In the genomic region with DNA sequence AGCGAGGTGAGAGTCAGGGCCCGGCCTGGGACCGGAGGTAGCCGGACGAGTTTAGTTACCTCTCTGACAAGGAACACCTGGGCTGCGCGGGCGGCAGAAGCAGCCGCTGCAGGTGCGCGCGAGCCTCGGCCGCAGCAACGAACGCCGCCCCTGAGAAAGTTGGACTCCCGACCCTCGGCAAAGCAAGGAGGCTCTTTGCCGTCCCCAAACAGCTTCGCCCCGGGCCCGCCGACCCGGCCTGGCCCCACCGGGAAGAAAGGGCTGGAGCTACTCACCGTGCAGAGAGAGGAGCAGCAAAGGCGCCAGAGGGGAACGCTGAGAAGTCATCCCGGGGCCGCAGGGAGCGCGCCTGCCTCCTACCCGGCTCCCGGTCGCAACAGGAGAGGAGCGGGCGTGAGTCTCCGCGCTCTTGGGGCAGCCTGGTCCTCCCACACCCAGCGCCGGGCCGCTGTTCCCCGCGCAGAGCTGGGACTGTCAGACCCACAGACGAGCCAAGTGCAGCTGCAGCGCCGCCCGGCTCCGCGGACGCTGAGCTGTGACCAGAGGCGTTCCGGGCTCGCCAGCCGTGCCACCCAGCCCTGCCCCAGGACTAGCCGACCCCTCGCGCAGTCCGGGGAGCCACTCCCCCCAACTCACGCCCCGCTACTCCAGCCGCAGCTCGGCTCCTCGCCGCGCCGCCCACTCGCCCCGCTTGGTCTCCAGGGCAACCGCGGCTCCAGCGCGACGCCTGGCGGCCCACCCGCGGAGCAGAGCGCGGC, we compare ENCODE assay signal across 8 cellular contexts. TPM values are rescaled to one million over a fixed set of nuclear protein-coding genes. Genes with fewer than 3 reads are reported as not detected.
A peak's percentile ranks its signal among the peaks of the same experiment; 100 is the strongest.
DNase-seq lines count a peak whose midpoint lies in the region; ATAC-seq, FAIRE-seq and TF ChIP-seq lines count a peak whose summit lies in the region.

Gene IGSF11 (minus strand): TSS at position 591 of the 758 bp plus-strand sequence. CDS start 264 bp downstream, at position 327.

- dilution Hi-C loops in endothelial cell of umbilical vein (cut with MboI; ENCODE audit: extremely low pct_ligation_motif_present, low sequenced_read_pairs), result no loop called here

- no TSS peak for BruUV-seq in endothelial cell of umbilical vein (replicated peaks; lab: Mats Ljungman, UMichigan)

- peak within 1 kb of the TSS; percentile 27 for H3K4me2 ChIP-seq in endothelial cell of umbilical vein (ENCODE audit: insufficient read depth, low read length)

- H3K9me1 ChIP-seq in endothelial cell of umbilical vein (replicated peaks; ENCODE audit: control insufficient read depth, extremely low read depth, insufficient read depth, low read length), result no peaks in the 10 kb centered on the region

- ATAC-seq in GM18907 (IDR thresholded peaks at IDR 0.05; ENCODE audit: unreplicated experiment), result peak; percentile 97
- ATAC-seq in HG03159 (IDR thresholded peaks at IDR 0.05; ENCODE audit: unreplicated experiment), result peak; percentile 97
- peak; percentile 92 for ATAC-seq in mucosa of descending colon

- H3K4me3 ChIP-seq in AG10803 (ENCODE audit: low read length) (peak within 1 kb of the TSS; percentile 49), endothelial cell of umbilical vein (replicated peaks in 1 of 3; ENCODE audit: insufficient read depth in 1 of 3, low read depth in 1 of 3, low read length in 3 of 3) (peak within 1 kb of the TSS in 2 of 3 experiments; percentile 21 to 45), mucosa of descending colon (no peak within 1 kb of the TSS)

- no peak for TF ChIP-seq POLR2A in endothelial cell of umbilical vein (IDR thresholded peaks at IDR 0.05; ENCODE audit: low read depth, low read length)

- CTCF ChIA-PET in endothelial cell of umbilical vein (lab: Charles Lee), result interaction anchor here (0.9 to 2.7 kb wide), 14 partner anchors 8 to 1037 kb away, joined by 3 to 91 read pairs (median 5); partner anchors contain the start of gene B4GALT4

- no peak within 1 kb of the TSS for H3K27ac ChIP-seq in endothelial cell of umbilical vein (ENCODE audit: insufficient read depth, low read depth, low read length)

- peak within 1 kb of the TSS; percentile 85 for H2AFZ ChIP-seq in endothelial cell of umbilical vein (ENCODE audit: low read depth, low read length)

- no peaks in the 10 kb centered on the region for H3K9me3 ChIP-seq in endothelial cell of umbilical vein (replicated peaks; ENCODE audit: control insufficient read depth, insufficient read depth, low read length)
- no peaks in the 10 kb centered on the region for H3K9me3 ChIP-seq in mucosa of descending colon

- POLR2A ChIA-PET in endothelial cell of umbilical vein (lab: Charles Lee), result no interaction called here

- peak; percentile 26 for DNase-seq in AG10803 (ENCODE audit: low read depth)
- peak; percentile 33 to 84 for DNase-seq in NCI-H526 (lab: John Stamatoyannopoulos, UW)
- DNase-seq in activated CD8-positive, alpha-beta memory T cell treated with anti-CD3 and anti-CD28 coated beads, Interleukin-2, amount 50 U/mL, for 1 hour (ENCODE audit: extremely low read depth), result peak; percentile 14
- DNase-seq in endothelial cell of umbilical vein (ENCODE audit: low read depth, low spot score), result peak; percentile 61
- peak; percentile 48 to 59 (median 51) for DNase-seq in mucosa of descending colon
- DNase-seq in stimulated activated CD8-positive, alpha-beta memory T cell treated with anti-CD3 and anti-CD28 coated beads, Interleukin-4, amount 100 ng/mL, for 24 hours (ENCODE audit: low read depth), result peak; percentile 55

- no peaks in the 10 kb centered on the region for H4K20me1 ChIP-seq in endothelial cell of umbilical vein (replicated peaks; ENCODE audit: control insufficient read depth, extremely low read depth, insufficient read depth, low read length)

- no peaks in the 10 kb centered on the region for H3K79me2 ChIP-seq in endothelial cell of umbilical vein (ENCODE audit: control insufficient read depth, insufficient read depth, low read length)

- intact Hi-C loops in endothelial cell of umbilical vein (cut with micrococcal nuclease) (loop anchor here (1.0 kb wide), 2 partner anchors 152 to 207 kb away; no protein-coding TSS in a partner anchor), mucosa of descending colon (cut with DNase I, micrococcal nuclease) (loop anchor here in 1 of 2 donors (5.0 kb wide), 1 partner anchor 152 kb away; no protein-coding TSS in a partner anchor)

- TF ChIP-seq CTCF in AG10803 (conservative IDR thresholded peaks at IDR 0.05; ENCODE audit: low read length) (0 out of 2 replicates have a peak, but pooled peaks have one; percentile 16), endothelial cell of umbilical vein (IDR thresholded peaks at IDR 0.05; ENCODE audit: extremely low read depth in 1 of 2, insufficient read depth in 1 of 2, low read depth in 1 of 2, low read length in 2 of 2) (peak; percentile 51 to 54), mucosa of descending colon (IDR thresholded peaks at IDR 0.05) (no peak)

- no peaks in the 10 kb centered on the region for H3K36me3 ChIP-seq in endothelial cell of umbilical vein (ENCODE audit: control insufficient read depth in 2 of 2, extremely low read depth in 1 of 2, insufficient read depth in 2 of 2, low read length in 2 of 2)
- no peaks in the 10 kb centered on the region for H3K36me3 ChIP-seq in mucosa of descending colon (ENCODE audit: low read depth)

- H3K27me3 ChIP-seq in endothelial cell of umbilical vein (ENCODE audit: control insufficient read depth in 2 of 2, insufficient read depth in 2 of 2, low read length in 2 of 2), result peaks cover 28 to 46% of the 10 kb centered on the region in 2 experiments

- no peaks in the 10 kb centered on the region for H3K4me1 ChIP-seq in endothelial cell of umbilical vein (ENCODE audit: control insufficient read depth, extremely low read depth, insufficient read depth, low read length)
- no peaks in the 10 kb centered on the region for H3K4me1 ChIP-seq in mucosa of descending colon (ENCODE audit: low read depth)

- FAIRE-seq in endothelial cell of umbilical vein (lab: Jason Lieb, UNC), result no peak

- H3K9ac ChIP-seq in endothelial cell of umbilical vein (replicated peaks; ENCODE audit: extremely low read depth, insufficient read depth, low read length), result no peak within 1 kb of the TSS

TF ChIP-seq in endothelial cell of umbilical vein, 7 proteins besides CTCF, POLR2A, EP300 and RAD21:
- TF ChIP-seq EZH2 (IDR thresholded peaks at IDR 0.05; ENCODE audit: borderline replicate concordance, low read depth, low read length, severe bottlenecking) (peak; percentile 81), GATA2 (IDR thresholded peaks at IDR 0.05; ENCODE audit: insufficient read depth, insufficient read length, low read depth, low read length) (no peak)

RNA-seq across cellular contexts. Expression of gene IGSF11, which starts in this region (rescaled TPM):
- not detected in 2 replicates for total RNA-seq in endothelial cell of umbilical vein
- not detected in 2 replicates for polyA plus RNA-seq in endothelial cell of umbilical vein
- polyA plus RNA-seq in endothelial cell of umbilical vein (2011; cell fraction: cytosol; rRNA removed), result not detected in 2 replicates
- polyA plus RNA-seq in endothelial cell of umbilical vein (2011; cell fraction: nucleus; rRNA removed), result 0.04 TPM in 1 of 2 replicates, not detected in the other
- not detected in 2 replicates for polyA plus RNA-seq in endothelial cell of umbilical vein (2012)
- polyA minus RNA-seq in endothelial cell of umbilical vein, result not detected in 2 replicates
- not detected for polyA minus RNA-seq in endothelial cell of umbilical vein (2011; cell fraction: cytosol; rRNA and poly(A)+ RNA removed)
- polyA minus RNA-seq in endothelial cell of umbilical vein (2011; cell fraction: nucleus; rRNA and poly(A)+ RNA removed), result not detected in 2 replicates
- total RNA-seq in mucosa of descending colon, result 1 to 10 TPM in 1 of 3 donors, under 1 TPM in 1, not detected in 1; 0.63 to 5.9 TPM

Comparison
In these comparisons a context has a peak if more than half of its experiments do, and no peak if none do; other contexts are left out.
1. Peak in DNase-seq, H3K4me3 ChIP-seq and H3K4me2 ChIP-seq in endothelial cell of umbilical vein; RNA of the gene not detected or under 1 TPM.